In the genomic region with DNA sequence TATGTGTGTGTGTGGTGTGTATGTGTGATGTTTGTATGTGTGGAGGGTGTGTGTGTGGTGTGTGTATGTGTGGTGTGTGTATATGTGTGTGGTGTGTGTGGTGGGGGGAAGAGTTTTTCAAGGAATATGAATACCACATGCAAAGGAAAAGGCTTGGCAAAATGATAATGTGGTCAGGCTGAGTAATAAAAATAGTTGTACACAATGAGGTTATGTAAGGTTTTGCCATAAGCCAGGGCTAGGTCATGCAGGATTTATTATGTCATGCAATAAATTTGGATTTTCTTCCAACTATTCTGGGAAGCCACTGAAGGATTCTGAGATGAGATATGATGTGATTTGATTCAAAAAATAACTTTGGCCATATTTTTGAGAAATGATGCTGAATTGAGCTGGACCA, we compare ENCODE assay signal across 15 cellular contexts.
"Had no signal": no experiment of that assay in that cellular context is flagged by ENCODE, and none has a peak within 500 bp of the region (broad histone marks: within the 10 kb centered on the region; RNA-seq: fewer than 3 reads in every experiment).

No MANE protein-coding gene starts in this region.

- H3K4me1 Mint-ChIP-seq: activated CD4-positive, alpha-beta T cell treated with anti-CD3 and anti-CD28 coated beads, Interleukin-2, amount 10 ng/mL, durations not matched to agents 24 days and 14 days; activated naive CD8-positive, alpha-beta T cell treated with anti-CD3 and anti-CD28 coated beads, Interleukin-2, amount 50 U/mL, for 24 hours; WTC11 had no signal

- H3K4me3 ChIP-seq: body of pancreas, gastroesophageal sphincter, smooth muscle cell, tibial artery had no signal

- H3K36me3 Mint-ChIP-seq: mesothelial cell of epicardium, WTC11 had no signal

- H3K4me3 Mint-ChIP-seq: activated CD4-positive, alpha-beta T cell treated with anti-CD3 and anti-CD28 coated beads, Interleukin-2, amount 10 ng/mL, durations not matched to agents 24 days and 14 days; activated naive CD8-positive, alpha-beta T cell treated with anti-CD3 and anti-CD28 coated beads, Interleukin-2, amount 50 U/mL, for 24 hours; dendritic cell treated with granulocyte-macrophage colony-stimulating factor and Interleukin-4, amounts not matched to agents 40 ng/mL and 50 ng/mL, for 4 days; mesothelial cell of epicardium; T-helper 1 cell treated with Interleukin-12 subunit alpha and Interleukin-12 subunit beta and Interleukin-4 antibody, amounts not matched to agents 30 μg/mL and 1 μg/mL, for 36 hours; WTC11 had no signal

- H3K9me3 Mint-ChIP-seq: dendritic cell treated with granulocyte-macrophage colony-stimulating factor and Interleukin-4, amounts not matched to agents 40 ng/mL and 50 ng/mL, for 4 days; mesothelial cell of epicardium; WTC11 had no signal

- ATAC-seq: activated naive CD8-positive, alpha-beta T cell treated with anti-CD3 and anti-CD28 coated beads, Interleukin-2, amount 50 U/mL, for 24 hours; body of pancreas; esophagus mucosa; gastroesophageal sphincter; WTC11 had no signal

- H3K27ac Mint-ChIP-seq: activated CD4-positive, alpha-beta T cell treated with anti-CD3 and anti-CD28 coated beads, Interleukin-2, amount 10 ng/mL, durations not matched to agents 24 days and 14 days; activated naive CD8-positive, alpha-beta T cell treated with anti-CD3 and anti-CD28 coated beads, Interleukin-2, amount 50 U/mL, for 24 hours; dendritic cell treated with granulocyte-macrophage colony-stimulating factor and Interleukin-4, amounts not matched to agents 40 ng/mL and 50 ng/mL, for 4 days; mesothelial cell of epicardium; T-helper 1 cell treated with Interleukin-12 subunit alpha and Interleukin-12 subunit beta and Interleukin-4 antibody, amounts not matched to agents 30 μg/mL and 1 μg/mL, for 36 hours; WTC11 had no signal

- H3K27me3 Mint-ChIP-seq: activated CD4-positive, alpha-beta T cell treated with anti-CD3 and anti-CD28 coated beads, Interleukin-2, amount 10 ng/mL, durations not matched to agents 24 days and 14 days; activated naive CD8-positive, alpha-beta T cell treated with anti-CD3 and anti-CD28 coated beads, Interleukin-2, amount 50 U/mL, for 24 hours; dendritic cell treated with granulocyte-macrophage colony-stimulating factor and Interleukin-4, amounts not matched to agents 40 ng/mL and 50 ng/mL, for 4 days had no signal

- DNase-seq: activated CD4-positive, alpha-beta T cell treated with anti-CD3 and anti-CD28 coated beads, Interleukin-2, amount 10 ng/mL, durations not matched to agents 24 days and 14 days; activated CD8-positive, alpha-beta memory T cell treated with anti-CD3 and anti-CD28 coated beads for 24 hours; activated naive CD4-positive, alpha-beta T cell treated with Interleukin-2 at 50 U/mL for 16 hours; activated naive CD8-positive, alpha-beta T cell treated with anti-CD3 and anti-CD28 coated beads, Interleukin-2, amount 50 U/mL, for 24 hours; body of pancreas; islet precursor cell; SK-N-SH; tibial artery had no signal
